9 cellular contexts compared by ENCODE assay signal in the genomic region with DNA sequence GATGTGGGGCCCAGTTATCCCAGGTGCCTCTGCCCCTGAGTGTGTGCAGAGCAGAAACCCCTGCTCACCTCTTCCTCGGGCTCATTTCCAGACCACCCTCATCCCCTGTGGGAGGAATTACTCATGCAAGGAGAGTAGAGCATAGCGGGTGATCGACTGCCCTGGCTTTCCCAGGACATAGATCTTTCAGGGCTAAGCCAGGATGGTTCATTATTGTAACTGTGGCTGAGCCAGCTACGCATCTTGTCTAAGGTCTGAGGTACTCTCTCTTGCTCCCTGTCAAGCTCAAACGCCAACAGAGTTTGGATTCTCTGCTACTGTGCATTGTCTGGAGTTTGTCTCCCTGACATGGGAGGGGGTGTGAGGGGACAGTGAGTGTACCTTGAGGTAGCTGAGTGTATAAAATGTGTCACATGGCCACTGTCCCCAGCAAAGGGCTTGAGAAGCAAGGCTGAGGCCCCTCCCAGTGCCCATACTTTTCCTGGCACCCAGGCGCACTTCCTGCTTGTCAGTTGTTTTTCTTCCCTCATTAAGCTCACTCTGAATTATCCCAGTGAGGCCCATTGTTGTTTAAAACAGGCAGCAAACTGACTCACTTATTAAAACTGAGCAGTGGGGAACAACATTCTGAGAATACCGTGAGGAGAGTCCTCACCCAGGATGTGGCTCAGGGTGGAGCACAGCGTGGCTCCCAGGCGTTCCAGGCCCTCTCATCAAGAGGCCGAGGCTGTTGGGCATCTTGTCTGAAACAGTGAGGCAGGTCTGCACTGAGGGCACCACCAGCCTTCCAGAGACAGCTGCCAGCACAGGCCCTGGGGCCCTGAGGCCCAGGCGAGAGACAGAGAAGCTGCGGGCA.
DNase-seq lines count a peak whose midpoint lies in the region; TF ChIP-seq lines count a peak whose summit lies in the region.
"Had no signal": no experiment of that assay in that cellular context is flagged by ENCODE, and none has a peak within 500 bp of the region (broad histone marks: within the 10 kb centered on the region; RNA-seq: fewer than 3 reads in every experiment).

No MANE protein-coding gene starts in this region.

- in situ Hi-C loops in brain microvascular endothelial cell (cut with HindIII; ENCODE audit: low pct_ligation_motif_present, low sequenced_read_pairs) = no loop called here

- no peak for TF ChIP-seq CTCF in brain microvascular endothelial cell (IDR thresholded peaks at IDR 0.05; ENCODE audit: low read depth, low read length, missing control alignments)

- no peaks in the 10 kb centered on the region for H3K27me3 ChIP-seq in brain microvascular endothelial cell (replicated peaks)

- peak overlapping the region; percentile 92 for H3K27ac ChIP-seq in brain microvascular endothelial cell
- H3K27ac ChIP-seq: VCaP had no signal

- no peaks in the 10 kb centered on the region for H3K36me3 ChIP-seq in brain microvascular endothelial cell (replicated peaks)

- DNase-seq in A172 (ENCODE audit: low spot score) (peak; percentile 95), HS-5 (ENCODE audit: low read depth) (peak; percentile 64), brain microvascular endothelial cell (peak; percentile 60), left kidney (ENCODE audit: low read depth, low spot score) (peak; percentile 51), T-helper 2 cell (no peak), GF-D8 (lab: John Stamatoyannopoulos, UW) (no peak)
- no peak for DNase-seq in activated T-cell treated with anti-CD3 and anti-CD28 coated beads, Interleukin-2, amount 50 U/mL, for 48 hours
- DNase-seq in stimulated activated naive CD4-positive, alpha-beta T cell (lab: John Stamatoyannopoulos, UW) = no peak

- no peak overlapping the region for H3K4me3 ChIP-seq in brain microvascular endothelial cell (ENCODE audit: low read depth, low read length)

Comparison
In these comparisons a context has a peak if more than half of its experiments do, and no peak if none do; other contexts are left out.
1. DNase-seq: peak in A172 (single experiment), HS-5 (single experiment), brain microvascular endothelial cell (single experiment) and left kidney (single experiment); none in T-helper 2 cell (0 of 5), GF-D8 (single experiment), activated T-cell treated with anti-CD3 and anti-CD28 coated beads, Interleukin-2, amount 50 U/mL, for 48 hours (0 of 2) and stimulated activated naive CD4-positive, alpha-beta T cell (0 of 6).